Comparison of ENCODE assay signal across 25 cellular contexts in the genomic region with DNA sequence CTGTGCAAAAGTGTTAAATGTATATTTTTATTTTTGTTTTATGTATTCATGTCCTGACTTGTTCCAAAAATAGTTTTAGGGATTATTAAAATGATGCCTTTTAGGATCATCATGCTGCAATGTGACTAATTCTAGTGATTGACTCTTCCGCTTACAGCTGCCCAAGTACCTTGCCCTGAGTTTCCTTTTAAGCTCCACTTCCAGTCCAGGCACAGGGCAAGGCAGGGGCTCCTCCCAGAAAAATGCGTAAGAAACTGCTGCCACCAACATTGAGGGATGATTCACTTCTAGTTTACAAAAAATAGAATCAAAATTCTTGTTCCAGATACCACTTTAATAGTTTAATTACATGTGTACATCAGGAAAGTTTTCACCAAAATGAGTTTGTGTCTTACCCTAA.
DNase-seq lines count a peak whose midpoint lies in the region; ATAC-seq, FAIRE-seq and TF ChIP-seq lines count a peak whose summit lies in the region.
"Had no signal": no experiment of that assay in that cellular context is flagged by ENCODE, and none has a peak within 500 bp of the region (broad histone marks: within the 10 kb centered on the region; RNA-seq: fewer than 3 reads in every experiment).

No MANE protein-coding gene starts in this region.

- H3K27me3 Mint-ChIP-seq in activated CD8-positive, alpha-beta T cell treated with anti-CD3 and anti-CD28 coated beads for 36 hours = peaks cover 2% of the 10 kb centered on the region

- no peaks in the 10 kb centered on the region for H4K20me1 ChIP-seq in keratinocyte (ENCODE audit: control insufficient read depth, extremely low read depth, insufficient read depth, low read length)

- H3K4me1 ChIP-seq in keratinocyte (ENCODE audit: control insufficient read depth, extremely low read depth, insufficient read depth, low read length) (peaks cover 19% of the 10 kb centered on the region), right atrium auricular region (peaks cover 0 to 12% of the 10 kb centered on the region in 2 donors)
- H3K4me1 ChIP-seq: prostate gland had no signal

- DNase-seq in AG10803 (ENCODE audit: low read depth) = peak; percentile 29
- DNase-seq in M059J (ENCODE audit: low read depth) = peak; percentile 56
- DNase-seq in cardiac fibroblast (ENCODE audit: low read depth in 2 of 2) = peak; percentile 42 to 71
- peak; percentile 88 for DNase-seq in keratinocyte (ENCODE audit: low read depth, low spot score)
- DNase-seq in activated CD8-positive, alpha-beta T cell treated with anti-CD3 and anti-CD28 coated beads for 36 hours = no peak
- DNase-seq in right atrium auricular region (ENCODE audit: low spot score) = no peak
- DNase-seq in SIG-M5 (lab: John Stamatoyannopoulos, UW) = no peak
- DNase-seq in NOMO-1 treated with dmso at 0.1 percent for 144 hours (lab: John Stamatoyannopoulos, UW; ENCODE audit: unreplicated experiment) = no peak
- DNase-seq: ACHN; activated CD4-positive, alpha-beta T cell treated with anti-CD3 and anti-CD28 coated beads for 36 hours; activated naive CD4-positive, alpha-beta T cell treated with anti-CD3 and anti-CD28 coated beads, Interleukin-2, amount 10 ng/mL, durations not matched to agents 7 days and 5 days; activated T-cell treated with anti-CD3 and anti-CD28 coated beads, Interleukin-2, amount 50 U/mL, for 48 hours; aorta; cerebellar nuclear complex; H7; NCI-H187; NCI-H748 treated with DMSO at 0.1 percent for 48 hours; SHP77 treated with DMSO at 0.1 percent for 48 hours; stimulated activated CD4-positive, alpha-beta T cell treated with anti-CD3 and anti-CD28 coated beads, Interleukin-2, amount 100 ng/mL, for 24 hours had no signal

- H3K4me2 ChIP-seq in keratinocyte (ENCODE audit: control insufficient read depth, extremely low read depth, insufficient read depth, low read depth, low read length) = peak overlapping the region; percentile 71

- FAIRE-seq in keratinocyte (lab: Jason Lieb, UNC) = peak; percentile 91
- FAIRE-seq: urothelium cell line had no signal

- no peak for ATAC-seq in activated CD8-positive, alpha-beta T cell treated with anti-CD3 and anti-CD28 coated beads for 36 hours
- ATAC-seq: activated CD4-positive, alpha-beta T cell treated with anti-CD3 and anti-CD28 coated beads for 36 hours; stimulated activated memory B cell treated with anti-CD40 and anti-IgM and Interleukin-4, amounts not matched to agents 10 μg/mL and 1 μg/mL and 100 μg/mL, for 72 hours had no signal

- intact Hi-C loops in activated CD8-positive, alpha-beta T cell treated with anti-CD3 and anti-CD28 coated beads for 36 hours (cut with micrococcal nuclease) = no loop called here

- H3K9me1 ChIP-seq in keratinocyte (ENCODE audit: control insufficient read depth, extremely low read depth, insufficient read depth, low read length) = no peaks in the 10 kb centered on the region

- no peaks in the 10 kb centered on the region for H3K79me2 ChIP-seq in keratinocyte (ENCODE audit: control insufficient read depth, insufficient read depth, low read length)

- no peaks in the 10 kb centered on the region for H3K9me3 Mint-ChIP-seq in activated CD8-positive, alpha-beta T cell treated with anti-CD3 and anti-CD28 coated beads for 36 hours
- H3K9me3 Mint-ChIP-seq: stimulated activated memory B cell treated with anti-CD40 and anti-IgM and Interleukin-4, amounts not matched to agents 10 μg/mL and 1 μg/mL and 100 μg/mL, for 72 hours had no signal

- H3K27ac Mint-ChIP-seq in activated CD8-positive, alpha-beta T cell treated with anti-CD3 and anti-CD28 coated beads for 36 hours = no peak overlapping the region
- H3K27ac Mint-ChIP-seq: activated CD4-positive, alpha-beta T cell treated with anti-CD3 and anti-CD28 coated beads for 36 hours; activated naive CD4-positive, alpha-beta T cell treated with anti-CD3 and anti-CD28 coated beads, Interleukin-2, amount 10 ng/mL, durations not matched to agents 7 days and 5 days; CD14-positive monocyte; stimulated activated memory B cell treated with anti-CD40 and anti-IgM and Interleukin-4, amounts not matched to agents 10 μg/mL and 1 μg/mL and 100 μg/mL, for 72 hours had no signal

- POLR2A ChIA-PET in activated CD8-positive, alpha-beta T cell treated with anti-CD3 and anti-CD28 coated beads for 36 hours (lab: Charles Lee) = no interaction called here

- no peaks in the 10 kb centered on the region for H3K36me3 ChIP-seq in keratinocyte (ENCODE audit: control insufficient read depth in 2 of 2, extremely low read depth in 1 of 2, insufficient read depth in 2 of 2, low read length in 2 of 2)
- H3K36me3 ChIP-seq in right atrium auricular region = no peaks in the 10 kb centered on the region
- H3K36me3 ChIP-seq: prostate gland, suprapubic skin had no signal

- no peaks in the 10 kb centered on the region for H3K4me1 Mint-ChIP-seq in activated CD8-positive, alpha-beta T cell treated with anti-CD3 and anti-CD28 coated beads for 36 hours (ENCODE audit: low read depth)
- H3K4me1 Mint-ChIP-seq: activated CD4-positive, alpha-beta T cell treated with anti-CD3 and anti-CD28 coated beads for 36 hours; CD14-positive monocyte; stimulated activated memory B cell treated with anti-CD40 and anti-IgM and Interleukin-4, amounts not matched to agents 10 μg/mL and 1 μg/mL and 100 μg/mL, for 72 hours had no signal

- H3K27me3 ChIP-seq in keratinocyte (ENCODE audit: control insufficient read depth, extremely low read depth, insufficient read depth, low read length) = no peaks in the 10 kb centered on the region
- H3K27me3 ChIP-seq in right atrium auricular region = no peaks in the 10 kb centered on the region
- H3K27me3 ChIP-seq: suprapubic skin had no signal

- TF ChIP-seq CTCF in AG10803 (conservative IDR thresholded peaks at IDR 0.05; ENCODE audit: low read length) = no peak
- no peak for TF ChIP-seq CTCF in cardiac fibroblast (IDR thresholded peaks at IDR 0.05; ENCODE audit: low read depth, low read length)
- no peak for TF ChIP-seq CTCF in keratinocyte (optimal IDR thresholded peaks at IDR 0.05 in 1 of 3, IDR thresholded peaks at IDR 0.05 in 1 of 3, conservative IDR thresholded peaks at IDR 0.05 in 1 of 3; ENCODE audit: extremely low read depth in 1 of 3, insufficient read depth in 2 of 3, low read length in 3 of 3)
- TF ChIP-seq CTCF in activated CD8-positive, alpha-beta T cell treated with anti-CD3 and anti-CD28 coated beads for 36 hours (IDR thresholded peaks at IDR 0.05) = no peak
- no peak for TF ChIP-seq CTCF in right atrium auricular region (IDR thresholded peaks at IDR 0.05)

- dilution Hi-C loops in keratinocyte (cut with MboI; ENCODE audit: extremely low pct_ligation_motif_present, low sequenced_read_pairs) = no loop called here

- H2AFZ ChIP-seq in keratinocyte (ENCODE audit: control insufficient read depth, low read length) = peak overlapping the region; percentile 37

- no peak overlapping the region for H3K9ac ChIP-seq in keratinocyte (ENCODE audit: control insufficient read depth, extremely low read depth, insufficient read depth, low read length)

- H3K36me3 Mint-ChIP-seq in activated CD8-positive, alpha-beta T cell treated with anti-CD3 and anti-CD28 coated beads for 36 hours (ENCODE audit: low read depth) = no peaks in the 10 kb centered on the region
- H3K36me3 Mint-ChIP-seq: activated naive CD4-positive, alpha-beta T cell treated with anti-CD3 and anti-CD28 coated beads, Interleukin-2, amount 10 ng/mL, durations not matched to agents 7 days and 5 days; CD14-positive monocyte; stimulated activated memory B cell treated with anti-CD40 and anti-IgM and Interleukin-4, amounts not matched to agents 10 μg/mL and 1 μg/mL and 100 μg/mL, for 72 hours had no signal

- H3K4me3 Mint-ChIP-seq in activated CD8-positive, alpha-beta T cell treated with anti-CD3 and anti-CD28 coated beads for 36 hours = no peak overlapping the region
- H3K4me3 Mint-ChIP-seq: activated CD4-positive, alpha-beta T cell treated with anti-CD3 and anti-CD28 coated beads for 36 hours; activated naive CD4-positive, alpha-beta T cell treated with anti-CD3 and anti-CD28 coated beads, Interleukin-2, amount 10 ng/mL, durations not matched to agents 7 days and 5 days; CD14-positive monocyte; stimulated activated memory B cell treated with anti-CD40 and anti-IgM and Interleukin-4, amounts not matched to agents 10 μg/mL and 1 μg/mL and 100 μg/mL, for 72 hours had no signal

- CTCF ChIA-PET in activated CD8-positive, alpha-beta T cell treated with anti-CD3 and anti-CD28 coated beads for 36 hours (lab: Charles Lee) = no interaction called here

- H3K4me3 ChIP-seq in AG10803 (ENCODE audit: low read length) = no peak overlapping the region
- no peak overlapping the region for H3K4me3 ChIP-seq in cardiac fibroblast (replicated peaks in 1 of 2; ENCODE audit: low read depth in 2 of 2, low read length in 2 of 2)
- H3K4me3 ChIP-seq in keratinocyte (ENCODE audit: control insufficient read depth in 2 of 3, extremely low read depth in 1 of 3, insufficient read depth in 2 of 3, low read depth in 1 of 3, low read length in 3 of 3) = no peak overlapping the region
- H3K4me3 ChIP-seq in right atrium auricular region = no peak overlapping the region
- H3K4me3 ChIP-seq: prostate gland, skin epidermis, suprapubic skin had no signal

- H3K9me3 ChIP-seq in keratinocyte (ENCODE audit: control insufficient read depth, low read depth, low read length) (no peaks in the 10 kb centered on the region), right atrium auricular region (no peaks in the 10 kb centered on the region)
- H3K9me3 ChIP-seq: prostate gland, suprapubic skin had no signal

- H3K27ac ChIP-seq in keratinocyte (ENCODE audit: control insufficient read depth, insufficient read depth, low read length) (peak overlapping the region; percentile 67), right atrium auricular region (no peak overlapping the region)
- H3K27ac ChIP-seq: prostate gland, skin epidermis, suprapubic skin had no signal

Comparison
In these comparisons a context has a peak if more than half of its experiments do, and no peak if none do; other contexts are left out.
1. DNase-seq: peak in AG10803 (single experiment), M059J (single experiment), cardiac fibroblast (2 of 2) and keratinocyte (single experiment); none in activated CD8-positive, alpha-beta T cell treated with anti-CD3 and anti-CD28 coated beads for 36 hours (single experiment), right atrium auricular region (single experiment), SIG-M5 (single experiment) and NOMO-1 treated with dmso at 0.1 percent for 144 hours (single experiment).